In the genomic region with DNA sequence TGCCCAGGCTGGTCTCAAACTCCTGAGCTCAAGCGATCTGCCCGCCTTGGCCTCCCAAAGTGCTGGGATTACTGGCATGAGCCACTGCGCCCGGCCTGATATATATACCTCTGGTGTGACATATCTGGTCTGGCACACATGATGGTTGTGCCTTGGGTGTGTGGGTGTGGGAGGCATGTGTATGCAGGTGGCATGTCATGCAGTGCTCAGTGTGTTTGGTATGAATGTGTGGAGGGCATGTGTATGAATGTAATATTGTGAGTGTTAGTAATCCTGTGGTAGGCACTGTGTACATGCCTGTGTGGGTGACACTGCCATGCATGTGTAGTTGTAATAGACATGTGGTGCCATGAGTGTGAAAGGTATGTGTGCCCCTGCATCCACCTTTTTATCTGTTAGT, we compare ENCODE assay signal across 9 cellular contexts.
"Had no signal": no experiment of that assay in that cellular context is flagged by ENCODE, and none has a peak within 500 bp of the region (broad histone marks: within the 10 kb centered on the region; RNA-seq: fewer than 3 reads in every experiment).

No MANE protein-coding gene starts in this region.

- H3K4me2 ChIP-seq: GM23338 had no signal

- H3K4me3 Mint-ChIP-seq: GM23338, HFFc6, IgD-negative memory B cell had no signal

- H3K27me3 Mint-ChIP-seq: IgD-negative memory B cell had no signal

- H3K27ac Mint-ChIP-seq: GM23338, HFFc6, IgD-negative memory B cell had no signal

- H3K4me1 ChIP-seq: HAP-1 had no signal

- H2AFZ ChIP-seq: GM23338 had no signal

- H3K4me3 ChIP-seq: GM23338, HAP-1 had no signal

- H3K36me3 ChIP-seq: HAP-1 had no signal

- H3K4me1 Mint-ChIP-seq: GM23338, IgD-negative memory B cell had no signal

- H3K27ac ChIP-seq: HL-60 had no signal

- H3K36me3 Mint-ChIP-seq: IgD-negative memory B cell had no signal

- DNase-seq: H7, HFFc6, KBM-7 had no signal

- ATAC-seq: GM23338, HCT116, HepG2 had no signal

- FAIRE-seq: HepG2 had no signal

- H3K9me3 ChIP-seq: HAP-1 had no signal
